In the genomic region with DNA sequence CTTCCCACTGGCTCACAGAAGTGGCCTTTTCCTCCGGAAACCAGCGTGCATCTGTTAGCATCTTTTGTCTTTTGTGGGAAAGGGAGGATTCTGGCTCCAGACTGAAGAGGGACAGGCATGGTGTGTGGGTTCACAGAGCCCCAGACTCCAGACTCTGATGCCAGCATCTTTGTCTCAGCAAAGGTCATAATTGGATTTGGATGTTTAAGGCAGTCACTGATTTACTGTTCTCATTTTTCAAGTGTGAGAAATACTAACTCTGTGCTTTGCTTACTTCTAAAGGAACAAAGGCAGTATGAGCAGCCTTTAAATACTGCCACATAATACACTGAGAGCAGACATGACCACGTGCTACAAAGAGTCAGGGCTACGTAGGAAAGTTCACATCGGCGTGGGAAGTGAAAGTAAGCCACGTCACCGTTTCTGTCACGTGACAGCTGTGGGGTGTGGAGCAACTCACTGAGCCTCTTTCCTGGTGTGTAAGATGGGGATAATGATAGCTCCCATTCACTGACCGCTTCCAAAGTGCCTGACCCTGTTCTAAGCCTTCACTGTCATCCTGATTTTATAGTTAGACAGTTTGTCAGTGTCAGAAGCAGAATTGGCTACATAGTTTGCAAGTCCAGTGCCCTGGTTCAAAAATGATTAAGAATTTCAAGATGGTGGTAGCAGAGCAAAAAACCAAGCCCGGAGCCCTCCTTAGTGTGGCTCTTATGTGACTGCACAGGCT, we compare ENCODE assay signal across 8 cellular contexts. TPM values are rescaled to one million over a fixed set of nuclear protein-coding genes. Genes with fewer than 3 reads are reported as not detected.
A peak's percentile ranks its signal among the peaks of the same experiment; 100 is the strongest.
DNase-seq lines count a peak whose midpoint lies in the region; ATAC-seq and TF ChIP-seq lines count a peak whose summit lies in the region.

No MANE protein-coding gene starts in this region.

- DNase-seq in CD4-positive, alpha-beta T cell: peak; percentile 62 to 82 (median 75)
- DNase-seq in MG63 (peak; percentile 58), colonic mucosa (peak; percentile 88), mesendoderm (no peak), NCI-H1930 (lab: John Stamatoyannopoulos, UW) (no peak)
- peak; percentile 88 for DNase-seq in activated CD4-positive, alpha-beta T cell treated with anti-CD3 and anti-CD28 coated beads, Interleukin-2, amount 10 ng/mL, durations not matched to agents 7 days and 5 days
- DNase-seq in stimulated activated CD8-positive, alpha-beta memory T cell treated with anti-CD3 and anti-CD28 coated beads, Interleukin-2, amount 100 ng/mL, for 1 hour (ENCODE audit: low read depth in 2 of 2): peak; percentile 62 to 82

- peak overlapping the region; percentile 74 for H2BK15ac ChIP-seq in mesendoderm (replicated peaks; ENCODE audit: low read depth)

- POLR2A ChIA-PET in CD4-positive, alpha-beta T cell (lab: Charles Lee): interaction anchor here (1.1 to 17.7 kb wide), 11 partner anchors 23 to 538 kb away, joined by 3 to 1050 read pairs (median 16); partner anchors contain the start of gene TMSB4X
- POLR2A ChIA-PET in activated CD4-positive, alpha-beta T cell treated with anti-CD3 and anti-CD28 coated beads, Interleukin-2, amount 10 ng/mL, durations not matched to agents 7 days and 5 days (lab: Charles Lee): interaction anchor here (0.7 kb wide), 1 partner anchor 785 kb away, joined by 4 read pairs; the partner anchor contains the start of gene OFD1

- intact Hi-C loops in CD4-positive, alpha-beta T cell (cut with DNase I, micrococcal nuclease): loop anchor here (1.0 to 10.0 kb wide), 6 partner anchors 25 to 697 kb away; partner anchors contain the start of gene TMSB4X (in 1 of the 2)
- intact Hi-C loops in colonic mucosa (cut with DNase I): loop anchor here (5.0 kb wide), 1 partner anchor 537 kb away; no protein-coding TSS in a partner anchor

- peaks cover 88% of the 10 kb centered on the region for H3K4me1 Mint-ChIP-seq in CD4-positive, alpha-beta T cell (ENCODE audit: low read depth)
- H3K4me1 Mint-ChIP-seq in activated CD4-positive, alpha-beta T cell treated with anti-CD3 and anti-CD28 coated beads, Interleukin-2, amount 10 ng/mL, durations not matched to agents 7 days and 5 days: peaks cover 83% of the 10 kb centered on the region

- H3K27ac ChIP-seq in CD4-positive, alpha-beta T cell (ENCODE audit: low read depth, low read length): peak overlapping the region; percentile 76
- H3K27ac ChIP-seq in colonic mucosa (peak overlapping the region; percentile 62), mesendoderm (ENCODE audit: low read depth, low read length) (no peak overlapping the region)

- no peak overlapping the region for H2AK5ac ChIP-seq in mesendoderm (ENCODE audit: low read length)

- H3K36me3 ChIP-seq in MG63 (no peaks in the 10 kb centered on the region), colonic mucosa (no peaks in the 10 kb centered on the region), mesendoderm (ENCODE audit: control insufficient read depth, insufficient read depth, low read length) (no peaks in the 10 kb centered on the region)

- H3K9me3 ChIP-seq in CD4-positive, alpha-beta T cell (ENCODE audit: control insufficient read depth, low read length): no peaks in the 10 kb centered on the region
- H3K9me3 ChIP-seq in MG63 (no peaks in the 10 kb centered on the region), colonic mucosa (no peaks in the 10 kb centered on the region)

- H3K18ac ChIP-seq in mesendoderm (ENCODE audit: low read length): peak overlapping the region; percentile 68

- no peak overlapping the region for H3K23ac ChIP-seq in mesendoderm (ENCODE audit: low read length)

- peak overlapping the region; percentile 55 for H3K4ac ChIP-seq in mesendoderm (ENCODE audit: low read depth, low read length)

- WGBS in mesendoderm (ENCODE audit: extremely low coverage, insufficient coverage, low lambda C conversion rate): no CpG with 5 or more reads among the region's 11 CpGs

- H3K27me3 ChIP-seq in CD4-positive, alpha-beta T cell (ENCODE audit: control insufficient read depth, insufficient read depth, low read length): no peaks in the 10 kb centered on the region
- no peaks in the 10 kb centered on the region for H3K27me3 ChIP-seq in MG63
- H3K27me3 ChIP-seq in colonic mucosa: no peaks in the 10 kb centered on the region
- H3K27me3 ChIP-seq in mesendoderm (ENCODE audit: insufficient read depth, low read length, poor library complexity): no peaks in the 10 kb centered on the region

- no peak overlapping the region for H3K4me3 ChIP-seq in MG63
- H3K4me3 ChIP-seq in colonic mucosa: no peak overlapping the region
- no peak overlapping the region for H3K4me3 ChIP-seq in mesendoderm (ENCODE audit: low read length)

- H3K27ac Mint-ChIP-seq in CD4-positive, alpha-beta T cell: peak overlapping the region; percentile 95
- peak overlapping the region; percentile 96 for H3K27ac Mint-ChIP-seq in activated CD4-positive, alpha-beta T cell treated with anti-CD3 and anti-CD28 coated beads, Interleukin-2, amount 10 ng/mL, durations not matched to agents 7 days and 5 days

- no peak overlapping the region for H2BK120ac ChIP-seq in mesendoderm (ENCODE audit: low read depth, low read length)

- no peaks in the 10 kb centered on the region for H3K36me3 Mint-ChIP-seq in CD4-positive, alpha-beta T cell (ENCODE audit: low read depth)
- peaks cover 2% of the 10 kb centered on the region for H3K36me3 Mint-ChIP-seq in activated CD4-positive, alpha-beta T cell treated with anti-CD3 and anti-CD28 coated beads, Interleukin-2, amount 10 ng/mL, durations not matched to agents 7 days and 5 days (ENCODE audit: low read depth)

- no peak overlapping the region for H3K4me2 ChIP-seq in mesendoderm (ENCODE audit: low read length)

- no peak overlapping the region for H2BK5ac ChIP-seq in mesendoderm (ENCODE audit: low read length)

- no peaks in the 10 kb centered on the region for H3K9me3 Mint-ChIP-seq in CD4-positive, alpha-beta T cell
- H3K9me3 Mint-ChIP-seq in activated CD4-positive, alpha-beta T cell treated with anti-CD3 and anti-CD28 coated beads, Interleukin-2, amount 10 ng/mL, durations not matched to agents 7 days and 5 days: no peaks in the 10 kb centered on the region

- no peak overlapping the region for H4K8ac ChIP-seq in mesendoderm (ENCODE audit: low read depth, low read length)

- no peak overlapping the region for H4K5ac ChIP-seq in mesendoderm (ENCODE audit: low read length)

- TF ChIP-seq CTCF in CD4-positive, alpha-beta T cell (IDR thresholded peaks at IDR 0.05): no peak
- no peak for TF ChIP-seq CTCF in colonic mucosa (IDR thresholded peaks at IDR 0.05)

- CTCF ChIA-PET in CD4-positive, alpha-beta T cell (lab: Charles Lee): interaction anchor here (1.0 to 5.7 kb wide), 11 partner anchors 8 to 1079 kb away, joined by 3 to 181 read pairs (median 3); partner anchors contain the start of genes GEMIN8 and TMSB4X
- CTCF ChIA-PET in activated CD4-positive, alpha-beta T cell treated with anti-CD3 and anti-CD28 coated beads, Interleukin-2, amount 10 ng/mL, durations not matched to agents 7 days and 5 days (lab: Charles Lee): interaction anchor here (0.7 to 7.2 kb wide), 12 partner anchors 20 to 538 kb away, joined by 3 to 137 read pairs (median 6); partner anchors contain the start of gene TMSB4X

- H3K4me3 Mint-ChIP-seq in CD4-positive, alpha-beta T cell: peak overlapping the region; percentile 83
- peak overlapping the region; percentile 86 for H3K4me3 Mint-ChIP-seq in activated CD4-positive, alpha-beta T cell treated with anti-CD3 and anti-CD28 coated beads, Interleukin-2, amount 10 ng/mL, durations not matched to agents 7 days and 5 days

- H3K4me1 ChIP-seq in colonic mucosa: peaks cover 3% of the 10 kb centered on the region
- H3K4me1 ChIP-seq in mesendoderm (ENCODE audit: control insufficient read depth, low read depth, low read length): no peaks in the 10 kb centered on the region

- H3K79me2 ChIP-seq in mesendoderm (ENCODE audit: control insufficient read depth, insufficient read depth, low read length): no peaks in the 10 kb centered on the region

- ATAC-seq in CD4-positive, alpha-beta T cell (ENCODE audit: poor library complexity): peak; percentile 68
- peak; percentile 55 for ATAC-seq in GM21423 (IDR thresholded peaks at IDR 0.05; ENCODE audit: unreplicated experiment)

- H3K9ac ChIP-seq in colonic mucosa (ENCODE audit: low read depth in 2 of 2, low read length in 2 of 2) (peak overlapping the region in 1 of 2 donors; percentile 27), mesendoderm (ENCODE audit: low read length) (no peak overlapping the region)

- no peaks in the 10 kb centered on the region for H3K27me3 Mint-ChIP-seq in CD4-positive, alpha-beta T cell
- H3K27me3 Mint-ChIP-seq in activated CD4-positive, alpha-beta T cell treated with anti-CD3 and anti-CD28 coated beads, Interleukin-2, amount 10 ng/mL, durations not matched to agents 7 days and 5 days: no peaks in the 10 kb centered on the region

- no peaks in the 10 kb centered on the region for H3K79me1 ChIP-seq in mesendoderm (ENCODE audit: low read length)

- H3K56ac ChIP-seq in mesendoderm (ENCODE audit: low read length): peak overlapping the region; percentile 22

RNA-seq across cellular contexts. Expression of gene TMSB4X, which starts 24.8 kb away (rescaled TPM):
- total RNA-seq in CD4-positive, alpha-beta T cell: 1,000 to 10,000 TPM; 2,621 to 2,738 TPM
- 1,177 and 1,592 TPM in 2 replicates for total RNA-seq in MG63 (2014; rRNA removed; shearing (Covaris generic); ENCODE audit: low replicate concordance)
- 1,000 to 10,000 TPM; 9,113 to 9,418 TPM for total RNA-seq in activated CD4-positive, alpha-beta T cell treated with anti-CD3 and anti-CD28 coated beads, Interleukin-2, amount 10 ng/mL, durations not matched to agents 7 days and 5 days
- total RNA-seq in colonic mucosa: 1,000 to 10,000 TPM; 3,844 to 4,288 TPM
- 3,955 TPM for polyA plus RNA-seq in mesendoderm (2013, experiment 1 of 2)
- polyA plus RNA-seq in mesendoderm (2013, experiment 2 of 2): 4,083 TPM

RNA-seq across cellular contexts. Expression of gene TLR8, which starts 43.7 kb away (rescaled TPM):
- under 1 TPM; 0.08 TPM for total RNA-seq in CD4-positive, alpha-beta T cell
- total RNA-seq in MG63 (2014; rRNA removed; shearing (Covaris generic); ENCODE audit: low replicate concordance): not detected in 2 replicates
- total RNA-seq in activated CD4-positive, alpha-beta T cell treated with anti-CD3 and anti-CD28 coated beads, Interleukin-2, amount 10 ng/mL, durations not matched to agents 7 days and 5 days: not detected
- 1 to 10 TPM in 1 of 2 donors, under 1 TPM in 1; 0.35 to 1.6 TPM for total RNA-seq in colonic mucosa
- polyA plus RNA-seq in mesendoderm (2013, experiment 1 of 2): not detected
- polyA plus RNA-seq in mesendoderm (2013, experiment 2 of 2): not detected

Comparison
In these comparisons a context has a peak if more than half of its experiments do, and no peak if none do; other contexts are left out.
1. DNase-seq: peak in CD4-positive, alpha-beta T cell (10 of 10), MG63 (single experiment), activated CD4-positive, alpha-beta T cell treated with anti-CD3 and anti-CD28 coated beads, Interleukin-2, amount 10 ng/mL, durations not matched to agents 7 days and 5 days (single experiment), colonic mucosa (single experiment) and stimulated activated CD8-positive, alpha-beta memory T cell treated with anti-CD3 and anti-CD28 coated beads, Interleukin-2, amount 100 ng/mL, for 1 hour (2 of 2); none in mesendoderm (single experiment) and NCI-H1930 (0 of 2).